Comparison of ENCODE assay signal across 1 cellular context in genomic region chr11:1916132-1916985, GRCh38.
TF ChIP-seq lines count a peak whose summit lies in the region.

No MANE protein-coding gene starts in this region.

TF ChIP-seq in GM12878, 131 proteins besides CTCF, POLR2A, EP300 and RAD21:
- TF ChIP-seq BMI1 (IDR thresholded peaks at IDR 0.05; ENCODE audit: borderline replicate concordance) (0 out of 2 replicates have a peak, but pooled peaks have one; percentile 5), RAD51 (IDR thresholded peaks at IDR 0.05) (no peak), ATF2 (IDR thresholded peaks at IDR 0.05; ENCODE audit: low read length) (peak; percentile 65), SP1 (IDR thresholded peaks at IDR 0.05; ENCODE audit: low read depth, low read length) (no peak), HDAC2 (IDR thresholded peaks at IDR 0.05) (no peak), PAX5 (IDR thresholded peaks at IDR 0.05; ENCODE audit: borderline replicate concordance, low read depth, low read length) (peak; percentile 16; the same call in 1 of the 2 replicates), ZNF622 (IDR thresholded peaks at IDR 0.05) (no peak), ZBTB33 (IDR thresholded peaks at IDR 0.05) (no peak), CHD2 (IDR thresholded peaks at IDR 0.05; ENCODE audit: borderline replicate concordance, low read depth, low read length) (0 out of 2 replicates have a peak, but pooled peaks have one; percentile 11), IKZF1 (conservative IDR thresholded peaks at IDR 0.05) (peak; percentile 49; the same call in 1 of the 2 replicates), MTA3 (IDR thresholded peaks at IDR 0.05; ENCODE audit: borderline replicate concordance, low read length) (peak; percentile 66; the same call in 1 of the 2 replicates), POLR2AphosphoS5 (IDR thresholded peaks at IDR 0.05; ENCODE audit: low read length) (peak; percentile 60; the same call in 1 of the 2 replicates), DPF2 (IDR thresholded peaks at IDR 0.05) (0 out of 2 replicates have a peak, but pooled peaks have one; percentile 34), IRF4 (IDR thresholded peaks at IDR 0.05; ENCODE audit: low read depth, low read length) (0 out of 2 replicates have a peak, but pooled peaks have one; percentile 47), POU2F2 (IDR thresholded peaks at IDR 0.05; ENCODE audit: borderline replicate concordance, low read depth, low read length) (peak; percentile 40; the same call in 1 of the 3 replicates), MEF2B (IDR thresholded peaks at IDR 0.05; ENCODE audit: partially characterized antibody, poor library complexity, severe bottlenecking) (peak; percentile 86), CUX1 (IDR thresholded peaks at IDR 0.05; ENCODE audit: insufficient replicate concordance, low read depth, low read length) (peak; percentile 33), RUNX3 (IDR thresholded peaks at IDR 0.05; ENCODE audit: low read length) (peak; percentile 23), PRDM15 (CRISPR knock-in tag; IDR thresholded peaks at IDR 0.05) (no peak), PBX3 (IDR thresholded peaks at IDR 0.05; ENCODE audit: insufficient replicate concordance, low read depth, low read length) (peak; percentile 20), ATF7 (IDR thresholded peaks at IDR 0.05; ENCODE audit: low read depth) (peak; percentile 40), TCF12 (IDR thresholded peaks at IDR 0.05; ENCODE audit: low read depth, low read length) (0 out of 2 replicates have a peak, but pooled peaks have one; percentile 11), HDAC6 (IDR thresholded peaks at IDR 0.05; ENCODE audit: unreplicated experiment) (no peak), TARDBP (IDR thresholded peaks at IDR 0.05; ENCODE audit: borderline replicate concordance) (peak; percentile 85), RELB (IDR thresholded peaks at IDR 0.05; ENCODE audit: low read depth) (0 out of 2 replicates have a peak, but pooled peaks have one; percentile 28), GATAD2B (conservative IDR thresholded peaks at IDR 0.05; ENCODE audit: low read depth) (peak; percentile 66; the same call in 1 of the 2 replicates)
